ENCODE assay signal across 1 cellular context in genomic region chr11:62888406-62888805, GRCh38.
TF ChIP-seq lines count a peak whose summit lies in the region.

No MANE protein-coding gene starts in this region.

TF ChIP-seq in H1, 55 proteins besides CTCF, POLR2A, EP300 and RAD21:
- TF ChIP-seq SIN3A (conservative IDR thresholded peaks at IDR 0.05 in 1 of 2, IDR thresholded peaks at IDR 0.05 in 1 of 2; ENCODE audit: low read depth in 1 of 2, low read length in 2 of 2) (peak in 1 of 2 experiments; percentile 43; a peak in 1 of 4 replicates), POLR2AphosphoS5 (IDR thresholded peaks at IDR 0.05; ENCODE audit: low read depth, low read length) (peak; percentile 29; the same call in 1 of the 2 replicates), BCL11A (IDR thresholded peaks at IDR 0.05; ENCODE audit: low read depth in 2 of 2, low read length in 2 of 2) (no peak)
